ENCODE assay signal across 1 cellular context in genomic region chr13:113150545-113151365, GRCh38.
TF ChIP-seq lines count a peak whose summit lies in the region.

No MANE protein-coding gene starts in this region.

TF ChIP-seq in HepG2, 621 proteins besides CTCF, POLR2A, EP300 and RAD21 (continued from another document and continues in another):
- TF ChIP-seq PRDM10 (CRISPR knock-in tag; IDR thresholded peaks at IDR 0.05; ENCODE audit: low read depth), result no peak
- TF ChIP-seq AHR (CRISPR knock-in tag; IDR thresholded peaks at IDR 0.05), result 0 out of 2 replicates have a peak, but pooled peaks have one; percentile 5
- TF ChIP-seq XRCC5 (optimal IDR thresholded peaks at IDR 0.05; ENCODE audit: low read length), result no peak
- no peak for TF ChIP-seq SKIL (CRISPR knock-in tag; IDR thresholded peaks at IDR 0.05; ENCODE audit: borderline replicate concordance)
- no peak for TF ChIP-seq ZNF597 (CRISPR knock-in tag; IDR thresholded peaks at IDR 0.05)
- no peak for TF ChIP-seq HBP1 (CRISPR knock-in tag; IDR thresholded peaks at IDR 0.05; ENCODE audit: low read depth)
- TF ChIP-seq HOXD1 (CRISPR knock-in tag; IDR thresholded peaks at IDR 0.05), result no peak
- no peak; the same call in 1 of the 2 replicates for TF ChIP-seq TEF (CRISPR knock-in tag; IDR thresholded peaks at IDR 0.05)
- TF ChIP-seq SP2 (CRISPR knock-in tag; IDR thresholded peaks at IDR 0.05), result no peak
- TF ChIP-seq ZNF576 (CRISPR knock-in tag; IDR thresholded peaks at IDR 0.05), result no peak
- no peak for TF ChIP-seq NR2F2 (IDR thresholded peaks at IDR 0.05; ENCODE audit: borderline replicate concordance, low read depth)
- TF ChIP-seq MAX (IDR thresholded peaks at IDR 0.05), result no peak
- TF ChIP-seq FOXO1 (CRISPR knock-in tag; IDR thresholded peaks at IDR 0.05), result no peak
- TF ChIP-seq ZNF547 (CRISPR knock-in tag; IDR thresholded peaks at IDR 0.05), result no peak
- no peak for TF ChIP-seq NBN (conservative IDR thresholded peaks at IDR 0.05)
- no peak for TF ChIP-seq ATF3 (CRISPR knock-in tag; IDR thresholded peaks at IDR 0.05)
- no peak for TF ChIP-seq TBX3 (IDR thresholded peaks at IDR 0.05; ENCODE audit: borderline replicate concordance)
- TF ChIP-seq RBM39 (IDR thresholded peaks at IDR 0.05; ENCODE audit: low read depth, low read length, poor library complexity, severe bottlenecking), result no peak
- no peak for TF ChIP-seq E2F2 (CRISPR knock-in tag; IDR thresholded peaks at IDR 0.05; ENCODE audit: borderline replicate concordance)
- TF ChIP-seq DNMT1 (CRISPR knock-in tag; IDR thresholded peaks at IDR 0.05), result no peak
- no peak for TF ChIP-seq ZBTB44 (CRISPR knock-in tag; IDR thresholded peaks at IDR 0.05)
- TF ChIP-seq ZNF749 (CRISPR knock-in tag; IDR thresholded peaks at IDR 0.05; ENCODE audit: borderline replicate concordance), result no peak; the same call in 1 of the 2 replicates
- no peak for TF ChIP-seq ZBTB39 (CRISPR knock-in tag; IDR thresholded peaks at IDR 0.05)
- no peak for TF ChIP-seq ZNF24 (IDR thresholded peaks at IDR 0.05)
- no peak for TF ChIP-seq CENPX (CRISPR knock-in tag; IDR thresholded peaks at IDR 0.05)
- no peak for TF ChIP-seq ZNF138 (CRISPR knock-in tag; IDR thresholded peaks at IDR 0.05; ENCODE audit: low read depth)
- no peak for TF ChIP-seq MBD4 (IDR thresholded peaks at IDR 0.05; ENCODE audit: borderline replicate concordance, low read length)
- no peak for TF ChIP-seq ZNF710 (CRISPR knock-in tag; IDR thresholded peaks at IDR 0.05; ENCODE audit: borderline replicate concordance)
- no peak for TF ChIP-seq ZNF30 (CRISPR knock-in tag; IDR thresholded peaks at IDR 0.05)
- TF ChIP-seq RNF2 (conservative IDR thresholded peaks at IDR 0.05; ENCODE audit: low read depth), result no peak
- no peak for TF ChIP-seq NFIB (CRISPR knock-in tag; IDR thresholded peaks at IDR 0.05; ENCODE audit: borderline replicate concordance)
- no peak for TF ChIP-seq ATF6 (CRISPR knock-in tag; conservative IDR thresholded peaks at IDR 0.05)
- TF ChIP-seq CEBPG (CRISPR knock-in tag; IDR thresholded peaks at IDR 0.05), result no peak
- no peak for TF ChIP-seq JUNB (CRISPR knock-in tag; IDR thresholded peaks at IDR 0.05; ENCODE audit: borderline replicate concordance)
- no peak for TF ChIP-seq ZNF552 (CRISPR knock-in tag; IDR thresholded peaks at IDR 0.05; ENCODE audit: borderline replicate concordance)
- TF ChIP-seq ZNF136 (CRISPR knock-in tag; IDR thresholded peaks at IDR 0.05; ENCODE audit: low read depth), result no peak
- TF ChIP-seq SRF (IDR thresholded peaks at IDR 0.05; ENCODE audit: low read depth, low read length), result no peak
- no peak for TF ChIP-seq ZNF33A (CRISPR knock-in tag; IDR thresholded peaks at IDR 0.05; ENCODE audit: borderline replicate concordance)
- no peak for TF ChIP-seq KDM4B (CRISPR knock-in tag; IDR thresholded peaks at IDR 0.05)
- no peak for TF ChIP-seq HNRNPL (IDR thresholded peaks at IDR 0.05; ENCODE audit: low read depth, low read length)
- TF ChIP-seq PHF20 (CRISPR knock-in tag; IDR thresholded peaks at IDR 0.05), result no peak
- no peak for TF ChIP-seq NONO (IDR thresholded peaks at IDR 0.05)
- TF ChIP-seq NONO (CRISPR knock-in tag; conservative IDR thresholded peaks at IDR 0.05), result no peak; the same call in 1 of the 2 replicates
